8 cellular contexts compared by ENCODE assay signal in the genomic region with DNA sequence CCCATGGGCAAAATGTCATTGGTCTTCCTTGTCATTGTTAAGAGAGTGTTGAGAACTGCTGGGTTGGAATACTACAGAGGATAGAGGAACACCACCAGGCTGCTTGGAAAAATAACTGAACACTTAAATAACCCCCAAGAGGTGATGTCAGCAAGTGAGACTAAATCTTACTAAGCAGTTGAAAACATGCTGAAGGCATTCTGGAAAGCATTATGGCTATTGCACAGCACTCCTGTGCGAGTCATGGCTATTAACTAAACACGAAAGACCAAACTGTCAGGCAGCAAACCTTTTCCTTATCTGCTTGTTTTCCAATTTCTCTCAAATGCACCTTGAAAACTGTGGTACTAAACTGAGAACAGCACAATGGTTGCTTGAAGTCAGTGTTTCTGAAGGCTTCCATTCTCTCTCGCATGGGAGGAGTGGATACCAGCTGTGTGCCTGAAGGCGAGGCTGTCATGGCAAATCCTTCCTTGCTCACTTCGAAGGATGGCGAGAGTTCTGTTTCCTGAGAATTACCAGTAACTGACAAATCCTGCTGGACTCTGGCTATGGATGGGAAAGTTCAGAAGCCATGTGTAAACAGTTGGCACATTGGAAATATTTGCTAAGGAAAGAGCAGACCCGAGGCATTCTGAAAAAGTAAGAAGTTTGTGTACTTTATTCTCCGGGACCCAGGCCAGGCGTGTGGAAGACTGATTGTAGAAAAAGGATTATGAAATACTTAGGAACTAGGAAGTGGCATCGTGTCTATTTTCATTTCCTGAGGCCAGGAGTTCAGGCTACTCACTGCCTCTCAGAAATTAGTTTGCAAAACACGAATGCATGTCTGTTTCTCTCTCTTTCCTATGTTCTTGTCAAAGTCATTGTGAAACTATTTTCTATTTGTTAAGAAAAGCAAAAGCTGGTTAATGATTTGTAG.
DNase-seq lines count a peak whose midpoint lies in the region; ATAC-seq and TF ChIP-seq lines count a peak whose summit lies in the region.

No MANE protein-coding gene starts in this region.

- ATAC-seq in left colon: peak; percentile 66
- peak; percentile 94 for ATAC-seq in upper lobe of right lung
- ATAC-seq in GM19328 (IDR thresholded peaks at IDR 0.05; ENCODE audit: unreplicated experiment): no peak
- ATAC-seq in GM21576 (IDR thresholded peaks at IDR 0.05; ENCODE audit: unreplicated experiment): no peak

- H3K4me3 ChIP-seq in HEK293 (ENCODE audit: low read depth, low read length) (no peak overlapping the region), adrenal gland (no peak overlapping the region), upper lobe of right lung (no peak overlapping the region)

- intact Hi-C loops in adrenal gland (cut with DNase I): loop anchor here in 1 of 2 donors (10.0 kb wide), 1 partner anchor 57 kb away; no protein-coding TSS in a partner anchor
- intact Hi-C loops in left colon (cut with DNase I, micrococcal nuclease): no loop called here
- intact Hi-C loops in upper lobe of right lung (cut with DNase I): no loop called here

- H3K9me3 ChIP-seq in HEK293 (ENCODE audit: control insufficient read depth, insufficient read depth, low read depth, low read length) (no peaks in the 10 kb centered on the region), adrenal gland (replicated peaks in 1 of 3) (no peaks in the 10 kb centered on the region), upper lobe of right lung (no peaks in the 10 kb centered on the region)

- TF ChIP-seq POLR2A in adrenal gland (IDR thresholded peaks at IDR 0.05): no peak

- DNase-seq in adrenal gland (peak in 6 of 7 donors; percentile 22 to 70 (median 38)), left colon (peak; percentile 40 to 50), upper lobe of right lung (peak; percentile 69), NCI-H2107 treated with DMSO at 0.1 percent for 48 hours (lab: John Stamatoyannopoulos, UW; ENCODE audit: unreplicated experiment) (no peak), iPS-NIHi7 (ENCODE audit: extremely low spot score) (no peak)

- CTCF ChIA-PET in HEK293 (lab: Yijun Ruan, JAX): interaction anchor here (0.6 kb wide), 1 partner anchor 217 kb away, joined by 3 read pairs; no protein-coding TSS in a partner anchor

- TF ChIP-seq CTCF in HEK293 (tag by site-specific recombination; IDR thresholded peaks at IDR 0.05) (no peak), adrenal gland (IDR thresholded peaks at IDR 0.05) (no peak), upper lobe of right lung (IDR thresholded peaks at IDR 0.05) (no peak)

- no peaks in the 10 kb centered on the region for H3K36me3 ChIP-seq in HEK293 (ENCODE audit: control insufficient read depth in 2 of 2, insufficient read depth in 1 of 2, low read length in 2 of 2)
- no peaks in the 10 kb centered on the region for H3K36me3 ChIP-seq in adrenal gland (replicated peaks in 1 of 2)
- H3K36me3 ChIP-seq in upper lobe of right lung: no peaks in the 10 kb centered on the region

- 37 to 48% (median 41%) methylated on average over 11 of the region's 11 CpGs for WGBS in adrenal gland, 4 donors

- H3K27ac ChIP-seq in HEK293 (ENCODE audit: extremely low read depth, low read depth, low read length) (no peak overlapping the region), adrenal gland (peak overlapping the region in 1 of 5 donors; percentile 47), upper lobe of right lung (peak overlapping the region; percentile 24)

- H3K4me1 ChIP-seq in HEK293 (ENCODE audit: control insufficient read depth, insufficient read depth, low read length): no peaks in the 10 kb centered on the region
- H3K4me1 ChIP-seq in adrenal gland (replicated peaks in 1 of 2): no peaks in the 10 kb centered on the region
- H3K4me1 ChIP-seq in upper lobe of right lung: peaks cover 6% of the 10 kb centered on the region

- no peaks in the 10 kb centered on the region for H3K27me3 ChIP-seq in adrenal gland
- no peaks in the 10 kb centered on the region for H3K27me3 ChIP-seq in upper lobe of right lung

- POLR2A ChIA-PET in HEK293 (lab: Yijun Ruan, JAX): no interaction called here

TF ChIP-seq in HEK293, 187 proteins besides CTCF, POLR2A, EP300 and RAD21:
- peak; percentile 43 for TF ChIP-seq SETDB1 (IDR thresholded peaks at IDR 0.05; ENCODE audit: insufficient read length, low read length)
- TF ChIP-seq ZNF792 (tag by site-specific recombination; IDR thresholded peaks at IDR 0.05): no peak

Comparison
In these comparisons a context has a peak if more than half of its experiments do, and no peak if none do; other contexts are left out.
1. DNase-seq: peak in adrenal gland (6 of 7), left colon (2 of 2) and upper lobe of right lung (single experiment); none in NCI-H2107 treated with DMSO at 0.1 percent for 48 hours (single experiment) and iPS-NIHi7 (single experiment).
2. ATAC-seq: peak in left colon (single experiment) and upper lobe of right lung (single experiment); none in GM19328 (single experiment) and GM21576 (single experiment).